8 cellular contexts compared by ENCODE assay signal in genomic region chr1:8373547-8374270, GRCh38. TPM values are rescaled to one million over a fixed set of nuclear protein-coding genes. Genes with fewer than 3 reads are reported as not detected.
DNase-seq lines count a peak whose midpoint lies in the region; ATAC-seq and TF ChIP-seq lines count a peak whose summit lies in the region.

No MANE protein-coding gene starts in this region.

- peaks cover 7 to 39% of the 10 kb centered on the region in 2 donors for H3K4me1 ChIP-seq in breast epithelium
- peaks cover 59% of the 10 kb centered on the region for H3K4me1 ChIP-seq in smooth muscle cell (ENCODE audit: low read depth)

- no peaks in the 10 kb centered on the region for H3K36me3 Mint-ChIP-seq in activated T-cell treated with anti-CD3 and anti-CD28 coated beads, Interleukin-2, amount 50 U/mL, for 72 hours (ENCODE audit: insufficient read depth in 2 of 2)

- peaks cover 54% of the 10 kb centered on the region for H3F3A ChIP-seq in smooth muscle cell (ENCODE audit: low read depth)

- 9% methylated on average over 21 of the region's 21 CpGs for WGBS in smooth muscle cell (ENCODE audit: low lambda C conversion rate)

- no peak overlapping the region for H3K4me3 Mint-ChIP-seq in activated T-cell treated with anti-CD3 and anti-CD28 coated beads, Interleukin-2, amount 50 U/mL, for 72 hours

- H3K36me3 ChIP-seq in breast epithelium: no peaks in the 10 kb centered on the region
- H3K36me3 ChIP-seq in smooth muscle cell (ENCODE audit: low read depth): no peaks in the 10 kb centered on the region

- DNase-seq in activated T-cell treated with anti-CD3 and anti-CD28 coated beads, Interleukin-2, amount 50 U/mL, for 72 hours: no peak
- DNase-seq in activated T-cell treated with anti-CD3 and anti-CD28 coated beads, Interleukin-2, amount 50 U/mL, for 1 hour: no peak
- DNase-seq in breast epithelium (ENCODE audit: low spot score in 2 of 2): peak; percentile 55 to 60
- DNase-seq in kidney glomerular epithelial cell (lab: John Stamatoyannopoulos, UW): peak; percentile 91
- DNase-seq in smooth muscle cell (lab: John Stamatoyannopoulos, UW; ENCODE audit: unreplicated experiment): no peak
- no peak for DNase-seq in LoVo (ENCODE audit: low spot score)

- H3K27me3 Mint-ChIP-seq in activated T-cell treated with anti-CD3 and anti-CD28 coated beads, Interleukin-2, amount 50 U/mL, for 72 hours (ENCODE audit: low read depth): no peaks in the 10 kb centered on the region

- H3K9me3 ChIP-seq in breast epithelium (no peaks in the 10 kb centered on the region), smooth muscle cell (replicated peaks; ENCODE audit: low read depth) (no peaks in the 10 kb centered on the region)

- H3K9me3 Mint-ChIP-seq in activated T-cell treated with anti-CD3 and anti-CD28 coated beads, Interleukin-2, amount 50 U/mL, for 72 hours: no peaks in the 10 kb centered on the region

- H3K4me2 ChIP-seq in smooth muscle cell: peak overlapping the region; percentile 41

- H3K79me2 ChIP-seq in smooth muscle cell (ENCODE audit: low read depth): peaks cover 76% of the 10 kb centered on the region

- peaks cover 40% of the 10 kb centered on the region for H3K4me1 Mint-ChIP-seq in activated T-cell treated with anti-CD3 and anti-CD28 coated beads, Interleukin-2, amount 50 U/mL, for 72 hours (ENCODE audit: low read depth)

- H2AFZ ChIP-seq in smooth muscle cell (ENCODE audit: low read depth): no peak overlapping the region

- H3K9ac ChIP-seq in smooth muscle cell (ENCODE audit: low read depth): peak overlapping the region; percentile 32

- TF ChIP-seq CTCF in breast epithelium (IDR thresholded peaks at IDR 0.05) (no peak), smooth muscle cell (IDR thresholded peaks at IDR 0.05; ENCODE audit: borderline replicate concordance, insufficient read depth, poor library complexity, severe bottlenecking) (no peak)

- intact Hi-C loops in breast epithelium (cut with DNase I; ENCODE audit: low total_unique reads): no loop called here

- peak overlapping the region in 2 of 3 donors; percentile 5 to 39 for H3K4me3 ChIP-seq in breast epithelium
- H3K4me3 ChIP-seq in smooth muscle cell: no peak overlapping the region

- H4K20me1 ChIP-seq in smooth muscle cell (ENCODE audit: low read depth): peaks cover 100% of the 10 kb centered on the region

- peak overlapping the region; percentile 70 for H3K27ac Mint-ChIP-seq in activated T-cell treated with anti-CD3 and anti-CD28 coated beads, Interleukin-2, amount 50 U/mL, for 72 hours

- TF ChIP-seq POLR2A in breast epithelium (IDR thresholded peaks at IDR 0.05): no peak

- ATAC-seq in activated T-cell treated with anti-CD3 and anti-CD28 coated beads, Interleukin-2, amount 50 U/mL, for 72 hours (replicated peaks in 1 of 2): no peak
- no peak for ATAC-seq in HG02938 (IDR thresholded peaks at IDR 0.05; ENCODE audit: unreplicated experiment)
- no peak for ATAC-seq in GM18861 (IDR thresholded peaks at IDR 0.05; ENCODE audit: unreplicated experiment)

- H3K27me3 ChIP-seq in breast epithelium: no peaks in the 10 kb centered on the region
- H3K27me3 ChIP-seq in smooth muscle cell (ENCODE audit: low read depth): no peaks in the 10 kb centered on the region

- H3K27ac ChIP-seq in breast epithelium (peak overlapping the region; percentile 84 to 87), smooth muscle cell (ENCODE audit: low read depth) (peak overlapping the region; percentile 68)

RNA-seq across cellular contexts. Expression of gene SLC45A1, which starts 55.8 kb away (rescaled TPM):
- under 1 TPM; 0.48 to 0.81 TPM for total RNA-seq in activated T-cell treated with anti-CD3 and anti-CD28 coated beads, Interleukin-2, amount 50 U/mL, for 72 hours
- total RNA-seq in breast epithelium (1 to 10 TPM in 2 of 3 donors, under 1 TPM in 1; 0.73 to 3.6 (median 1.9) TPM), smooth muscle cell (1.7 TPM in 1 of 2 replicates, not detected in the other)
- polyA plus RNA-seq in smooth muscle cell: 1.8 and 3.0 TPM in 2 replicates

Comparison
In these comparisons a context has a peak if more than half of its experiments do, and no peak if none do; other contexts are left out.
1. DNase-seq: peak in breast epithelium (2 of 2) and kidney glomerular epithelial cell (single experiment); none in activated T-cell treated with anti-CD3 and anti-CD28 coated beads, Interleukin-2, amount 50 U/mL, for 72 hours (0 of 2), activated T-cell treated with anti-CD3 and anti-CD28 coated beads, Interleukin-2, amount 50 U/mL, for 1 hour (single experiment), smooth muscle cell (single experiment) and LoVo (single experiment).